In the genomic region with DNA sequence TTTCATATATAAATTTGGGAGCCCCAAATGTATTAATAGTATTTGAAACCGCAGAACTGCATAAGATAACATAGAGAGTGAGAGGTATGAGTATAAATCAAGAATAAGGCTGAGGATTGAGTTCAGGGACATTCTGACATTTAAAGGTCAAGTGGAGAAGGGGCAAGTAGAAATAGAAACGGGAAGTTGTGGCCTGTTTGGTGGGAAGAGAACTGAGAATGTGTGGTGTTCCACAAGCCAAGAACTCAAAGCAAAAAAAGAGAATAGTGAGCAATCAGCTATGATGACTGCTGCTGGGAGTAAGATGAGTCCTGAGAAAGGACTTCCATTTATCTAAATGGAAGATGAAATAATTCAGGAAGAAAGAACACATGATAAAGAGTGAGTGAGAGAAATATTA, we compare ENCODE assay signal across 20 cellular contexts.
DNase-seq lines count a peak whose midpoint lies in the region; ATAC-seq and TF ChIP-seq lines count a peak whose summit lies in the region.
"Had no signal": no experiment of that assay in that cellular context is flagged by ENCODE, and none has a peak within 500 bp of the region (broad histone marks: within the 10 kb centered on the region; RNA-seq: fewer than 3 reads in every experiment).

No MANE protein-coding gene starts in this region.

- no peak overlapping the region for H3K4me3 ChIP-seq in SK-N-MC
- H3K4me3 ChIP-seq in heart left ventricle = no peak overlapping the region
- H3K4me3 ChIP-seq: psoas muscle, tibial nerve had no signal

- no peaks in the 10 kb centered on the region for H3K9me3 ChIP-seq in SK-N-MC (ENCODE audit: low read depth, low read length)
- no peaks in the 10 kb centered on the region for H3K9me3 ChIP-seq in heart left ventricle
- H3K9me3 ChIP-seq: psoas muscle, tibial nerve had no signal

- no peak overlapping the region for H3K9ac ChIP-seq in SK-N-MC (ENCODE audit: insufficient read length)

- no peaks in the 10 kb centered on the region for H3K4me1 ChIP-seq in heart left ventricle
- H3K4me1 ChIP-seq: psoas muscle, tibial nerve had no signal

- TF ChIP-seq POLR2A in heart left ventricle (IDR thresholded peaks at IDR 0.05) = no peak

- no peaks in the 10 kb centered on the region for H3K27me3 ChIP-seq in heart left ventricle
- H3K27me3 ChIP-seq: tibial nerve had no signal

- DNase-seq in CD1c-positive myeloid dendritic cell (ENCODE audit: extremely low spot score) = peak; percentile 18
- DNase-seq in HT1080 (ENCODE audit: low read depth) = peak; percentile 17
- no peak for DNase-seq in SK-N-MC (ENCODE audit: low read depth, low spot score)
- no peak for DNase-seq in activated naive CD4-positive, alpha-beta T cell treated with anti-CD3 and anti-CD28 coated beads, Interleukin-2, amount 50 U/mL, for 16 hours
- DNase-seq in heart left ventricle = no peak
- DNase-seq in GM19238 (ENCODE audit: insufficient read length, low spot score) = no peak
- no peak for DNase-seq in NCI-H1436 treated with DMSO at 0.1 percent for 48 hours (lab: John Stamatoyannopoulos, UW)
- DNase-seq: activated CD4-positive, alpha-beta T cell treated with anti-CD3 and anti-CD28 coated beads, Interleukin-2, amount 50 U/mL, for 48 hours; activated T-cell treated with anti-CD3 and anti-CD28 coated beads, Interleukin-2, amount 50 U/mL, for 4 hours; CD4-positive, CD25-positive, alpha-beta regulatory T cell; dermis blood vessel endothelial cell; DMS79; foreskin melanocyte; left colon; NCI-H1092; psoas muscle; SW 1271 had no signal

- ATAC-seq in GM21717 (IDR thresholded peaks at IDR 0.05; ENCODE audit: unreplicated experiment) (peak; percentile 68), heart left ventricle (no peak)
- ATAC-seq: activated T-cell treated with anti-CD3 and anti-CD28 coated beads, Interleukin-2, amount 50 U/mL, for 4 hours; left colon; psoas muscle had no signal

- no peak for TF ChIP-seq CTCF in heart left ventricle (IDR thresholded peaks at IDR 0.05)

- intact Hi-C loops in heart left ventricle (cut with DNase I) = no loop called here

- 71 to 79% (median 75%) methylated on average over 2 of the region's 2 CpGs for WGBS in heart left ventricle, 4 donors

- peak overlapping the region; percentile 29; the same call in 1 of the 2 replicates for H3K27ac ChIP-seq in SK-N-MC
- H3K27ac ChIP-seq in heart left ventricle = no peak overlapping the region
- H3K27ac ChIP-seq: epithelial cell of prostate, psoas muscle, tibial nerve had no signal

- H3K36me3 ChIP-seq in SK-N-MC (ENCODE audit: insufficient read depth, low read length) (no peaks in the 10 kb centered on the region), heart left ventricle (no peaks in the 10 kb centered on the region)
- H3K36me3 ChIP-seq: tibial nerve had no signal

Comparison
In these comparisons a context has a peak if more than half of its experiments do, and no peak if none do; other contexts are left out.
1. DNase-seq: peak in CD1c-positive myeloid dendritic cell (single experiment) and HT1080 (single experiment); none in SK-N-MC (single experiment), activated naive CD4-positive, alpha-beta T cell treated with anti-CD3 and anti-CD28 coated beads, Interleukin-2, amount 50 U/mL, for 16 hours (single experiment), heart left ventricle (0 of 5), GM19238 (single experiment) and NCI-H1436 treated with DMSO at 0.1 percent for 48 hours (single experiment).